ENCODE assay signal across 1 cellular context in the genomic region with DNA sequence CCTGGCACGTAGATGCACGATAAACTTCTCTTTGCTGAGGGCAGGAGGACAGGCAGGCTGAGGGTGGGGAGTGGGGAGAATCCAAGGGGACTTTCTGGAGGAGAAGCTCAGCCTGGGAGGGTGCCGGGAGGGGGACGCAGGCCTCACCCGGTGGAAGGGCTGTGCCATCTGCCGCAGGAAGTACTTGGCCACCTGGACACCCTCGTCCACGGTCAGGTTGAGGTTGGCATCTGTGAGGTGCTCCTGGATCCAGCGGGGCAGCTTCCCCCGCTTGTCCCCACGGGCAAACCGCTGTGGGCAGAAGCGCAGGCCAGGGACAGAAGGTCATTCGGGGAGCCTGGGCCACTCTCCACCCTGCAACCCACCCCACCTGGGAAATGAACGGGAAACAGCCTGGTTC.
TF ChIP-seq lines count a peak whose summit lies in the region.

No MANE protein-coding gene starts in this region.

TF ChIP-seq in H1, 55 proteins besides CTCF, POLR2A, EP300 and RAD21:
- TF ChIP-seq KDM5A (IDR thresholded peaks at IDR 0.05; ENCODE audit: low read length): no peak
- TF ChIP-seq, protein P1, sequence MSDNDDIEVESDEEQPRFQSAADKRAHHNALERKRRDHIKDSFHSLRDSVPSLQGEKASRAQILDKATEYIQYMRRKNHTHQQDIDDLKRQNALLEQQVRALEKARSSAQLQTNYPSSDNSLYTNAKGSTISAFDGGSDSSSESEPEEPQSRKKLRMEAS (IDR thresholded peaks at IDR 0.05): no peak
- no peak for TF ChIP-seq EGR1 (IDR thresholded peaks at IDR 0.05; ENCODE audit: borderline replicate concordance, low read depth, low read length)
- TF ChIP-seq SRF (IDR thresholded peaks at IDR 0.05; ENCODE audit: low read depth, low read length): no peak
- no peak for TF ChIP-seq SIN3A (conservative IDR thresholded peaks at IDR 0.05 in 1 of 2, IDR thresholded peaks at IDR 0.05 in 1 of 2; ENCODE audit: low read depth in 1 of 2, low read length in 2 of 2)
- no peak for TF ChIP-seq ASH2L (IDR thresholded peaks at IDR 0.05; ENCODE audit: low read length)
- TF ChIP-seq KDM4A (IDR thresholded peaks at IDR 0.05; ENCODE audit: low read depth, low read length, severe bottlenecking): no peak
- TF ChIP-seq TAF1 (IDR thresholded peaks at IDR 0.05; ENCODE audit: low read depth, low read length): no peak
- TF ChIP-seq NRF1 (IDR thresholded peaks at IDR 0.05; ENCODE audit: low read depth, low read length): no peak
- TF ChIP-seq, protein P2, sequence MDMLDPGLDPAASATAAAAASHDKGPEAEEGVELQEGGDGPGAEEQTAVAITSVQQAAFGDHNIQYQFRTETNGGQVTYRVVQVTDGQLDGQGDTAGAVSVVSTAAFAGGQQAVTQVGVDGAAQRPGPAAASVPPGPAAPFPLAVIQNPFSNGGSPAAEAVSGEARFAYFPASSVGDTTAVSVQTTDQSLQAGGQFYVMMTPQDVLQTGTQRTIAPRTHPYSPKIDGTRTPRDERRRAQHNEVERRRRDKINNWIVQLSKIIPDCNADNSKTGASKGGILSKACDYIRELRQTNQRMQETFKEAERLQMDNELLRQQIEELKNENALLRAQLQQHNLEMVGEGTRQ (IDR thresholded peaks at IDR 0.05; ENCODE audit: low read length): no peak
